ENCODE assay signal across 24 cellular contexts in genomic region chr14:93708800-93709199, GRCh38.
"Had no signal": no experiment of that assay in that cellular context is flagged by ENCODE, and none has a peak within 500 bp of the region (broad histone marks: within the 10 kb centered on the region; RNA-seq: fewer than 3 reads in every experiment).

No MANE protein-coding gene starts in this region.

- DNase-seq: activated B cell treated with CpG ODN at 0.5 μM for 24 hours; activated CD4-positive, alpha-beta memory T cell treated with anti-CD3 and anti-CD28 coated beads for 36 hours; activated CD4-positive, alpha-beta T cell treated with anti-CD3 and anti-CD28 coated beads, Interleukin-2, amount 10 ng/mL, durations not matched to agents 7 days and 5 days; activated CD8-positive, alpha-beta memory T cell treated with anti-CD3 and anti-CD28 coated beads for 24 hours; activated gamma-delta T cell; activated naive CD4-positive, alpha-beta T cell treated with anti-CD3 and anti-CD28 coated beads, Interleukin-2, amount 10 ng/mL, durations not matched to agents 7 days and 5 days; activated naive CD8-positive, alpha-beta T cell treated with anti-CD3 and anti-CD28 coated beads for 36 hours; brain microvascular endothelial cell; Kasumi-1; NCI-H1105 treated with DMSO at 0.1 percent for 48 hours; NCI-H1436 treated with DMSO at 0.1 percent for 48 hours; NCI-H187; NCI-H2081; NCI-H510A treated with DMSO at 0.1 percent for 48 hours; NCI-H69; Peyer's patch; Right ventricle myocardium superior; SW 1271 had no signal

- H3K36me3 ChIP-seq: brain microvascular endothelial cell, cardiac muscle cell, Peyer's patch, SJSA1 had no signal

- H3K4me3 ChIP-seq: cardiac muscle cell, Peyer's patch, SJSA1 had no signal

- H3K4me1 Mint-ChIP-seq: activated B cell treated with CpG ODN at 0.5 μM for 24 hours; activated CD4-positive, alpha-beta T cell treated with anti-CD3 and anti-CD28 coated beads, Interleukin-2, amount 10 ng/mL, durations not matched to agents 7 days and 5 days; activated naive CD4-positive, alpha-beta T cell treated with anti-CD3 and anti-CD28 coated beads, Interleukin-2, amount 10 ng/mL, durations not matched to agents 7 days and 5 days; activated naive CD8-positive, alpha-beta T cell treated with anti-CD3 and anti-CD28 coated beads for 36 hours; activated T-helper 17 cell treated with anti-CD3 and anti-CD28 coated beads, Interleukin-2, amount 50 U/mL, for 72 hours had no signal

- H3K9me3 ChIP-seq: Peyer's patch, SJSA1 had no signal

- ATAC-seq: activated T-helper 17 cell treated with anti-CD3 and anti-CD28 coated beads, Interleukin-2, amount 50 U/mL, for 72 hours; SK-N-SH treated with all-trans-retinoic acid at 6 μM for 48 hours had no signal

- H3K4me3 Mint-ChIP-seq: activated B cell treated with CpG ODN at 0.5 μM for 24 hours; activated CD4-positive, alpha-beta memory T cell treated with anti-CD3 and anti-CD28 coated beads for 36 hours; activated CD4-positive, alpha-beta T cell treated with anti-CD3 and anti-CD28 coated beads, Interleukin-2, amount 10 ng/mL, durations not matched to agents 7 days and 5 days; activated naive CD4-positive, alpha-beta T cell treated with anti-CD3 and anti-CD28 coated beads, Interleukin-2, amount 10 ng/mL, durations not matched to agents 7 days and 5 days; activated naive CD8-positive, alpha-beta T cell treated with anti-CD3 and anti-CD28 coated beads for 36 hours; activated T-helper 17 cell treated with anti-CD3 and anti-CD28 coated beads, Interleukin-2, amount 50 U/mL, for 72 hours; T-helper 1 cell treated with Interleukin-12 subunit alpha and Interleukin-12 subunit beta and Interleukin-4 antibody, amounts not matched to agents 30 μg/mL and 1 μg/mL, for 36 hours had no signal

- H3K27me3 ChIP-seq: brain microvascular endothelial cell, cardiac muscle cell, Peyer's patch had no signal

- H3K36me3 Mint-ChIP-seq: activated CD4-positive, alpha-beta memory T cell treated with anti-CD3 and anti-CD28 coated beads for 36 hours; activated naive CD4-positive, alpha-beta T cell treated with anti-CD3 and anti-CD28 coated beads, Interleukin-2, amount 10 ng/mL, durations not matched to agents 7 days and 5 days; activated naive CD8-positive, alpha-beta T cell treated with anti-CD3 and anti-CD28 coated beads for 36 hours had no signal

- H3K27ac ChIP-seq: brain microvascular endothelial cell, cardiac muscle cell, RWPE1, SJSA1 had no signal

- H3K27ac Mint-ChIP-seq: activated B cell treated with CpG ODN at 0.5 μM for 24 hours; activated CD4-positive, alpha-beta memory T cell treated with anti-CD3 and anti-CD28 coated beads for 36 hours; activated CD4-positive, alpha-beta T cell treated with anti-CD3 and anti-CD28 coated beads, Interleukin-2, amount 10 ng/mL, durations not matched to agents 7 days and 5 days; activated naive CD4-positive, alpha-beta T cell treated with anti-CD3 and anti-CD28 coated beads, Interleukin-2, amount 10 ng/mL, durations not matched to agents 7 days and 5 days; activated naive CD8-positive, alpha-beta T cell treated with anti-CD3 and anti-CD28 coated beads for 36 hours; activated T-helper 17 cell treated with anti-CD3 and anti-CD28 coated beads, Interleukin-2, amount 50 U/mL, for 72 hours; T-helper 1 cell treated with Interleukin-12 subunit alpha and Interleukin-12 subunit beta and Interleukin-4 antibody, amounts not matched to agents 30 μg/mL and 1 μg/mL, for 36 hours had no signal

- H3K9me3 Mint-ChIP-seq: activated B cell treated with CpG ODN at 0.5 μM for 24 hours; activated CD4-positive, alpha-beta memory T cell treated with anti-CD3 and anti-CD28 coated beads for 36 hours; activated CD4-positive, alpha-beta T cell treated with anti-CD3 and anti-CD28 coated beads, Interleukin-2, amount 10 ng/mL, durations not matched to agents 7 days and 5 days; activated naive CD4-positive, alpha-beta T cell treated with anti-CD3 and anti-CD28 coated beads, Interleukin-2, amount 10 ng/mL, durations not matched to agents 7 days and 5 days; activated naive CD8-positive, alpha-beta T cell treated with anti-CD3 and anti-CD28 coated beads for 36 hours; activated T-helper 17 cell treated with anti-CD3 and anti-CD28 coated beads, Interleukin-2, amount 50 U/mL, for 72 hours; T-helper 1 cell treated with Interleukin-12 subunit alpha and Interleukin-12 subunit beta and Interleukin-4 antibody, amounts not matched to agents 30 μg/mL and 1 μg/mL, for 36 hours had no signal

- H3K4me1 ChIP-seq: Peyer's patch, SJSA1 had no signal
